3 cellular contexts compared by ENCODE assay signal in the genomic region with DNA sequence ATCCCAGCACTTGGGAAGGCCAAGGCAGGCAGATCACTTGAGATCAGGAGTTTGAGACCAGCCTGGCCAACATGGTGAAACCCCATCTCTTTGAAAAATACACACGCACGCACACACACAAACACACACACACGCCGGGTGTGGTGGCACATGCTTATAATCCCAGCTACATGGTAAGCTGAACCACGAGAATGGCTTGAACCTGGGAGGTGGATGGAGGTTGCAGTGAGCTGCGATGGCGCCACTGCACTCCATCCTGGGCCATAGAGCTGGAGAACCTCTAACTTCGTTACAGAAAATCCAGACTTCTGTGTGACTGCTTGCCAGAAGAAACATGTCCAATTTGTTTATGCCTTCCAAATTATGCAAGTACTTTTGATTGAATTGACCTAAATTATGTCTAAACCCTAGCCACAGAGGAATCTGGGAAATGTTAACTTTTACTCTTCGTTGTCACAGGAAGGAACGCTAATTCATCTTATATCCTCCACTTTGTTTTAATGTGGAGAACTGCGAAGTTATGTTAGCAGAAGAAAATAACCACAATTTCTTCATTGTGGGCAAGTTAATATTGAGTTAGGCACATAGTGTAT.
A peak's percentile ranks its signal among the peaks of the same experiment; 100 is the strongest.
TF ChIP-seq lines count a peak whose summit lies in the region.

No MANE protein-coding gene starts in this region.

TF ChIP-seq in A549, 52 proteins besides CTCF, POLR2A, EP300 and RAD21:
- no peak for TF ChIP-seq HOXA7 (CRISPR knock-in tag; IDR thresholded peaks at IDR 0.05)
- no peak for TF ChIP-seq ZFP36 (IDR thresholded peaks at IDR 0.05; ENCODE audit: borderline replicate concordance, partially characterized antibody)
- TF ChIP-seq POLR2AphosphoS2 (conservative IDR thresholded peaks at IDR 0.05; ENCODE audit: low read length), result peak; percentile 62; the same call in 1 of the 2 replicates
- no peak for TF ChIP-seq NR3C1 (IDR thresholded peaks at IDR 0.05)
- no peak for TF ChIP-seq EHMT2 (IDR thresholded peaks at IDR 0.05; ENCODE audit: low read depth)
- TF ChIP-seq CEBPB (IDR thresholded peaks at IDR 0.05), result no peak

TF ChIP-seq in IMR-90, 13 proteins besides CTCF, POLR2A, EP300 and RAD21:
- TF ChIP-seq CHD1 (IDR thresholded peaks at IDR 0.05; ENCODE audit: low read depth, low read length) (no peak), MAFK (IDR thresholded peaks at IDR 0.05; ENCODE audit: low read depth, low read length) (no peak), MAZ (IDR thresholded peaks at IDR 0.05; ENCODE audit: borderline replicate concordance, low read depth, low read length) (no peak), FOS (IDR thresholded peaks at IDR 0.05; ENCODE audit: low read depth, low read length) (no peak), NFE2L2 (IDR thresholded peaks at IDR 0.05; ENCODE audit: low read depth, low read length) (no peak), SMC3 (IDR thresholded peaks at IDR 0.05; ENCODE audit: low read depth, low read length) (no peak), RFX5 (IDR thresholded peaks at IDR 0.05; ENCODE audit: low read depth, low read length) (no peak), CEBPB (IDR thresholded peaks at IDR 0.05; ENCODE audit: low read depth, low read length) (no peak), USF2 (IDR thresholded peaks at IDR 0.05; ENCODE audit: low read depth, low read length) (no peak), MXI1 (IDR thresholded peaks at IDR 0.05; ENCODE audit: borderline replicate concordance, low read depth, low read length) (no peak), RCOR1 (IDR thresholded peaks at IDR 0.05; ENCODE audit: insufficient replicate concordance, low read length) (no peak), BHLHE40 (IDR thresholded peaks at IDR 0.05; ENCODE audit: low read depth, low read length) (no peak)
- TF ChIP-seq, protein P1, sequence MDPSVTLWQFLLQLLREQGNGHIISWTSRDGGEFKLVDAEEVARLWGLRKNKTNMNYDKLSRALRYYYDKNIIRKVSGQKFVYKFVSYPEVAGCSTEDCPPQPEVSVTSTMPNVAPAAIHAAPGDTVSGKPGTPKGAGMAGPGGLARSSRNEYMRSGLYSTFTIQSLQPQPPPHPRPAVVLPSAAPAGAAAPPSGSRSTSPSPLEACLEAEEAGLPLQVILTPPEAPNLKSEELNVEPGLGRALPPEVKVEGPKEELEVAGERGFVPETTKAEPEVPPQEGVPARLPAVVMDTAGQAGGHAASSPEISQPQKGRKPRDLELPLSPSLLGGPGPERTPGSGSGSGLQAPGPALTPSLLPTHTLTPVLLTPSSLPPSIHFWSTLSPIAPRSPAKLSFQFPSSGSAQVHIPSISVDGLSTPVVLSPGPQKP (IDR thresholded peaks at IDR 0.05; ENCODE audit: borderline replicate concordance, low read depth, low read length), result no peak

TF ChIP-seq in K562, 482 proteins besides CTCF, POLR2A, EP300 and RAD21:
- TF ChIP-seq TGIF2 (CRISPR knock-in tag; IDR thresholded peaks at IDR 0.05) (no peak), POLR2AphosphoS2 (IDR thresholded peaks at IDR 0.05; ENCODE audit: low read length) (peak; percentile 65; the same call in 1 of the 2 replicates), POLR2AphosphoS5 (IDR thresholded peaks at IDR 0.05; ENCODE audit: control insufficient read depth, insufficient read depth, low read depth, low read length) (peak; percentile 46; the same call in 1 of the 2 replicates), SUPT5H (IDR thresholded peaks at IDR 0.05) (peak; percentile 50)
